In genomic region chr9:22116751-22117150, GRCh38 we compare ENCODE assay signal across 3 cellular contexts.
TF ChIP-seq lines count a peak whose summit lies in the region.

No MANE protein-coding gene starts in this region.

TF ChIP-seq in SK-N-SH, 30 proteins besides CTCF, POLR2A, EP300 and RAD21 (continues in another document):
- TF ChIP-seq ELF1 (IDR thresholded peaks at IDR 0.05) = no peak
- TF ChIP-seq MEF2A (IDR thresholded peaks at IDR 0.05; ENCODE audit: borderline replicate concordance, low read depth) = no peak
- no peak for TF ChIP-seq USF2 (IDR thresholded peaks at IDR 0.05; ENCODE audit: borderline replicate concordance, low read depth, low read length)
- no peak for TF ChIP-seq ZBTB33 (IDR thresholded peaks at IDR 0.05; ENCODE audit: borderline replicate concordance, low read depth)
- no peak for TF ChIP-seq TCF12 (IDR thresholded peaks at IDR 0.05)
- no peak for TF ChIP-seq MAX (IDR thresholded peaks at IDR 0.05; ENCODE audit: low read depth)
- TF ChIP-seq NFIC (IDR thresholded peaks at IDR 0.05; ENCODE audit: borderline replicate concordance) = no peak
- TF ChIP-seq RFX5 (IDR thresholded peaks at IDR 0.05; ENCODE audit: low read length) = no peak
- no peak for TF ChIP-seq USF1 (IDR thresholded peaks at IDR 0.05; ENCODE audit: borderline replicate concordance, low read depth)
- TF ChIP-seq PBX3 (IDR thresholded peaks at IDR 0.05) = no peak
- no peak for TF ChIP-seq FOSL2 (IDR thresholded peaks at IDR 0.05; ENCODE audit: borderline replicate concordance, low read depth)
- no peak for TF ChIP-seq TEAD4 (IDR thresholded peaks at IDR 0.05; ENCODE audit: borderline replicate concordance, insufficient read depth)
- no peak for TF ChIP-seq GATA2 (CRISPR knock-in tag; IDR thresholded peaks at IDR 0.05)
- TF ChIP-seq YY1 (IDR thresholded peaks at IDR 0.05; ENCODE audit: low read depth) = no peak
- no peak for TF ChIP-seq NRF1 (IDR thresholded peaks at IDR 0.05; ENCODE audit: low read depth, low read length)

TF ChIP-seq in SK-N-SH treated with all-trans-retinoic acid at 6 μM for 48 hours, 23 proteins besides CTCF, POLR2A, EP300 and RAD21:
- no peak for TF ChIP-seq CSRNP3 (CRISPR knock-in tag; IDR thresholded peaks at IDR 0.05)
- no peak for TF ChIP-seq POU6F1 (CRISPR knock-in tag; IDR thresholded peaks at IDR 0.05; ENCODE audit: borderline replicate concordance, low read depth)
- no peak for TF ChIP-seq TSHZ2 (CRISPR knock-in tag; IDR thresholded peaks at IDR 0.05)
- TF ChIP-seq PATZ1 (CRISPR knock-in tag; IDR thresholded peaks at IDR 0.05; ENCODE audit: borderline replicate concordance) = no peak
- no peak for TF ChIP-seq BACH2 (CRISPR knock-in tag; IDR thresholded peaks at IDR 0.05; ENCODE audit: borderline replicate concordance)
- no peak for TF ChIP-seq ZC3H10 (CRISPR knock-in tag; IDR thresholded peaks at IDR 0.05)
- TF ChIP-seq PPARA (CRISPR knock-in tag; IDR thresholded peaks at IDR 0.05; ENCODE audit: borderline replicate concordance) = no peak
- TF ChIP-seq CSDC2 (CRISPR knock-in tag; IDR thresholded peaks at IDR 0.05) = no peak
- no peak for TF ChIP-seq TCF4 (CRISPR knock-in tag; IDR thresholded peaks at IDR 0.05; ENCODE audit: borderline replicate concordance)
- TF ChIP-seq TOX (CRISPR knock-in tag; IDR thresholded peaks at IDR 0.05; ENCODE audit: borderline replicate concordance) = no peak
- TF ChIP-seq ZFP30 (CRISPR knock-in tag; IDR thresholded peaks at IDR 0.05) = no peak
- TF ChIP-seq CREB5 (CRISPR knock-in tag; IDR thresholded peaks at IDR 0.05; ENCODE audit: low read depth) = no peak
- no peak for TF ChIP-seq ESRRG (CRISPR knock-in tag; IDR thresholded peaks at IDR 0.05)
- no peak for TF ChIP-seq SNAI2 (CRISPR knock-in tag; IDR thresholded peaks at IDR 0.05)

TF ChIP-seq in H1, 55 proteins besides CTCF, POLR2A, EP300 and RAD21:
- no peak for TF ChIP-seq EGR1 (IDR thresholded peaks at IDR 0.05; ENCODE audit: borderline replicate concordance, low read depth, low read length)
- TF ChIP-seq CBX5 (IDR thresholded peaks at IDR 0.05; ENCODE audit: low read depth, low read length) = no peak
- TF ChIP-seq SRF (IDR thresholded peaks at IDR 0.05; ENCODE audit: low read depth, low read length) = no peak
- TF ChIP-seq SP1 (IDR thresholded peaks at IDR 0.05; ENCODE audit: low read depth, low read length) = no peak
- TF ChIP-seq SUZ12 (IDR thresholded peaks at IDR 0.05; ENCODE audit: low read length) = no peak
- TF ChIP-seq TEAD4 (IDR thresholded peaks at IDR 0.05; ENCODE audit: low read depth, low read length) = no peak
